In the genomic region with DNA sequence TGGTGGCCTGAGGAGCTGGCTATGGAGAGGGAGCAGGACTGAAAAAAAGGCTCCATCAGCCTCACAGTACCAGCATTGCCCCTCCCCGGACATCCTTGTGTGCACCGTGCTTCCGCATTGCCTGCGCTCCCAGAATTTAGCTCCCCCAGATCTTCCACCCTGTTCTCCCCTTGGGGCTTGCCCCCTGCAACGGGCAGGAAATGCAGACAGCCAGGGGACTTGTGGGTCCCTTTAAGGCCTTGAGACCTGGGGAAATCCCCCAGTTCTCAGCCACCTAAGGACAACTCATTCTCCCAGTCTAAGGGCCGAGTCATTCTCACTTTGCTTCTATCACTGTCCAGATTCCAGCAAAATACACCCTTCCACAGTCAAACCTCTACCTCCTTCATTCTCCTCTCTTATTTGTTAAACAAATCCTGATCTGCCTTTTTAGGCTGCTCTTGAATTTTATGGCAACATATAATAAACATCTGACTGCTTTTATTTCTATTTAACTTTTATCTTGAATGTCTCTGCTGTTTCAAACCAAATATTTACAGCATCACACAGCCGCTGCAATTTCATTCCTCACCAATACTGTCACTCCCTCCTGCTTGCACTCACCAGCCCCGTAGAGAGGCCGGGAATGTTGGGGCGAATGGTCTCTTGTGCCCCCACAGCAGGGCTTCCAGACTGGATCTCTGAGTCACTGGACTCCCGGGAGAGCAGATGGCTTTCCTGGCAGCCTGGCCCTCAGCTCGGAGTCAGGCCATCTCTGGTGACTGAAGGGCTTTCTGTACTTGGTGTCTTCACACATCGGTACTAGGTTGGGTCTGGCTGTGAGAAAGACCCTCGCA, we compare ENCODE assay signal across 11 cellular contexts.
DNase-seq lines count a peak whose midpoint lies in the region; ATAC-seq and TF ChIP-seq lines count a peak whose summit lies in the region.
"Had no signal": no experiment of that assay in that cellular context is flagged by ENCODE, and none has a peak within 500 bp of the region (broad histone marks: within the 10 kb centered on the region; RNA-seq: fewer than 3 reads in every experiment).

No MANE protein-coding gene starts in this region.

- peak overlapping the region; percentile 79 for H3K9ac ChIP-seq in GM23248
- peak overlapping the region; percentile 97 for H3K9ac ChIP-seq in smooth muscle cell (ENCODE audit: low read depth)

- DNase-seq in GM23248 (peak; percentile 98), SW 1271 (lab: John Stamatoyannopoulos, UW) (peak; percentile 48 to 53), foreskin keratinocyte (peak in 1 of 2 donors; percentile 67), smooth muscle cell (lab: John Stamatoyannopoulos, UW; ENCODE audit: unreplicated experiment) (peak; percentile 55), activated T-cell treated with anti-CD3 and anti-CD28 coated beads for 4 hours (no peak)
- DNase-seq in effector CD4-positive, alpha-beta T cell = no peak
- DNase-seq: activated CD4-positive, alpha-beta T cell treated with anti-CD3 and anti-CD28 coated beads for 4 hours; kidney; tibial artery had no signal

- no peaks in the 10 kb centered on the region for H3K36me3 ChIP-seq in GM23248 (ENCODE audit: low read depth)
- no peaks in the 10 kb centered on the region for H3K36me3 ChIP-seq in smooth muscle cell (ENCODE audit: low read depth)
- H3K36me3 ChIP-seq: HAP-1, tibial artery had no signal

- WGBS in GM23248 (ENCODE audit: low coverage in 1 of 2, low lambda C conversion rate in 2 of 2, missing lambda C conversion rate in 2 of 2), 2 experiments = 1 to 8% methylated on average over 14 of the region's 14 CpGs
- 37% methylated on average over 14 of the region's 14 CpGs for WGBS in smooth muscle cell (ENCODE audit: low lambda C conversion rate)

- in situ Hi-C loops in GM23248 (cut with MboI) = no loop called here

- TF ChIP-seq CTCF in foreskin keratinocyte (conservative IDR thresholded peaks at IDR 0.05) (no peak), smooth muscle cell (IDR thresholded peaks at IDR 0.05; ENCODE audit: borderline replicate concordance, insufficient read depth, poor library complexity, severe bottlenecking) (no peak)

- H3K79me2 ChIP-seq in GM23248 (ENCODE audit: insufficient read depth) (no peaks in the 10 kb centered on the region), smooth muscle cell (ENCODE audit: low read depth) (no peaks in the 10 kb centered on the region)

- H3F3A ChIP-seq in GM23248 (ENCODE audit: insufficient read depth) = peaks cover 29% of the 10 kb centered on the region
- peaks cover 10% of the 10 kb centered on the region for H3F3A ChIP-seq in smooth muscle cell (ENCODE audit: low read depth)

- H3K4me1 ChIP-seq in GM23248 (ENCODE audit: insufficient read depth) (peaks cover 39% of the 10 kb centered on the region), foreskin keratinocyte (no peaks in the 10 kb centered on the region), smooth muscle cell (ENCODE audit: low read depth) (no peaks in the 10 kb centered on the region)
- H3K4me1 ChIP-seq: HAP-1, tibial artery had no signal

- H3K27me3 ChIP-seq in GM23248 (replicated peaks; ENCODE audit: insufficient read depth) (no peaks in the 10 kb centered on the region), foreskin keratinocyte (no peaks in the 10 kb centered on the region), smooth muscle cell (ENCODE audit: low read depth) (no peaks in the 10 kb centered on the region)
- H3K27me3 ChIP-seq: tibial artery had no signal

- H3K9me2 ChIP-seq in GM23248 (ENCODE audit: insufficient read depth) = 0 out of 2 replicates have a peak, but pooled peaks cover 5% of the 10 kb centered on the region

- no peaks in the 10 kb centered on the region for H4K20me1 ChIP-seq in GM23248 (ENCODE audit: insufficient read depth)
- H4K20me1 ChIP-seq in smooth muscle cell (ENCODE audit: low read depth) = no peaks in the 10 kb centered on the region

- no peaks in the 10 kb centered on the region for H3K9me3 ChIP-seq in GM23248 (ENCODE audit: low read depth)
- H3K9me3 ChIP-seq in smooth muscle cell (replicated peaks; ENCODE audit: low read depth) = no peaks in the 10 kb centered on the region
- H3K9me3 ChIP-seq: HAP-1, tibial artery had no signal

- H3K4me2 ChIP-seq in GM23248 (ENCODE audit: unreplicated experiment) (peak overlapping the region; percentile 65), smooth muscle cell (peak overlapping the region; percentile 72)

- H3K4me3 ChIP-seq in GM23248 (peak overlapping the region; percentile 46), smooth muscle cell (no peak overlapping the region)
- H3K4me3 ChIP-seq: HAP-1, tibial artery had no signal

- H2AFZ ChIP-seq in GM23248 = peak overlapping the region; percentile 63
- H2AFZ ChIP-seq in smooth muscle cell (ENCODE audit: low read depth) = no peak overlapping the region

- peak; percentile 75 for ATAC-seq in foreskin keratinocyte
- no peak for ATAC-seq in HG03108 (IDR thresholded peaks at IDR 0.05; ENCODE audit: unreplicated experiment)

- peak overlapping the region; percentile 97 for H3K27ac ChIP-seq in GM23248
- no peak overlapping the region for H3K27ac ChIP-seq in foreskin keratinocyte
- peak overlapping the region; percentile 100 for H3K27ac ChIP-seq in smooth muscle cell (ENCODE audit: low read depth)
- H3K27ac ChIP-seq: tibial artery had no signal

Comparison
In these comparisons a context has a peak if more than half of its experiments do, and no peak if none do; other contexts are left out.
1. DNase-seq: peak in GM23248 (single experiment), SW 1271 (2 of 2) and smooth muscle cell (single experiment); none in effector CD4-positive, alpha-beta T cell (single experiment) and activated T-cell treated with anti-CD3 and anti-CD28 coated beads for 4 hours (single experiment).